Comparison of ENCODE assay signal across 19 cellular contexts in the genomic region with DNA sequence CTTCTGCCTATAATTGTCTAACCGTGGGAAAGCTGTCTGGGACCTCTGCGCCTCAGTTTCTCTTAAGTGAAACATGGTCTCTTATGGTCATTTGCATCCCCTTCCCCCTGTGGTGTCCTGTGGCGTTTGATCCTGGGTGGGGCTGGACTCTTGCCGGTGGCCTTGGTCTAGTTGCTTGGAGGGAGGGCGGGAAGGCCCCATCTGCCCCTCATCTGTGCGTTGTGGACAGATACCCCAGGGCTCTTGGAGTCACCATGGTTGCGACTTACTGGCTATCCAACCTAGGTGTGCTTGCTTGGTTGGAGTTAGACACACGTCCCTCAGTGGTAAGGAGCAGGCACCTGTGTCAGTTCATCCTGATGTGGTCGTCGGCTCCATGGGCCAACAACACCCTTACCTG. TPM values are rescaled to one million over a fixed set of nuclear protein-coding genes. Genes with fewer than 3 reads are reported as not detected.
DNase-seq lines count a peak whose midpoint lies in the region; ATAC-seq and TF ChIP-seq lines count a peak whose summit lies in the region.
"Had no signal": no experiment of that assay in that cellular context is flagged by ENCODE, and none has a peak within 500 bp of the region (broad histone marks: within the 10 kb centered on the region; RNA-seq: fewer than 3 reads in every experiment).

No MANE protein-coding gene starts in this region.

- H3K4me1 ChIP-seq in esophagus squamous epithelium: peaks cover 0 to 13% (median 4%) of the 10 kb centered on the region in 3 donors

- TF ChIP-seq CTCF in CD14-positive monocyte (IDR thresholded peaks at IDR 0.05): no peak
- TF ChIP-seq CTCF in HL-60 (IDR thresholded peaks at IDR 0.05; ENCODE audit: insufficient read depth, low read length): no peak
- TF ChIP-seq CTCF in esophagus squamous epithelium (IDR thresholded peaks at IDR 0.05): no peak

- peak; percentile 27 for DNase-seq in CD14-positive monocyte (ENCODE audit: low spot score)
- no peak for DNase-seq in HL-60 (ENCODE audit: low read depth in 1 of 2, low spot score in 1 of 2)
- DNase-seq in left lobe of liver (ENCODE audit: low spot score): peak; percentile 31
- DNase-seq in sciatic nerve (ENCODE audit: low spot score): peak; percentile 48
- no peak for DNase-seq in esophagus squamous epithelium (lab: John Stamatoyannopoulos, UW)
- DNase-seq in NCI-H774 (lab: John Stamatoyannopoulos, UW): no peak
- DNase-seq: C1 segment of cervical spinal cord, DMS79 treated with DMSO at 0.1 percent for 48 hours, NCI-H1417, NCI-H187, NCI-H2107, NCI-H510A, NCI-H748 treated with DMSO at 0.1 percent for 48 hours, PC-3 had no signal

- peak overlapping the region in 1 of 7 donors; percentile 61 for H3K27ac Mint-ChIP-seq in CD14-positive monocyte

- peaks cover 29% of the 10 kb centered on the region for H3K4me1 Mint-ChIP-seq in CD14-positive monocyte

- no peaks in the 10 kb centered on the region for H3K36me3 Mint-ChIP-seq in CD14-positive monocyte

- peaks cover 2 to 5% (median 2%) of the 10 kb centered on the region in 3 donors for H3K27me3 Mint-ChIP-seq in CD14-positive monocyte (ENCODE audit: low read depth in 3 of 3)

- H3K27ac ChIP-seq in HL-60 (replicated peaks): peak overlapping the region; percentile 49
- no peak overlapping the region for H3K27ac ChIP-seq in esophagus squamous epithelium
- H3K27ac ChIP-seq: KMS-11, RWPE1 had no signal

- ATAC-seq in left lobe of liver (no peak), sciatic nerve (no peak), GM18907 (IDR thresholded peaks at IDR 0.05; ENCODE audit: unreplicated experiment) (no peak)
- ATAC-seq: PC-3 had no signal

- H3K4me3 Mint-ChIP-seq in CD14-positive monocyte: no peak overlapping the region

- intact Hi-C loops in CD14-positive monocyte (cut with micrococcal nuclease) (no loop called here), sciatic nerve (cut with DNase I) (no loop called here), esophagus squamous epithelium (cut with DNase I) (no loop called here)

- H3K36me3 ChIP-seq in esophagus squamous epithelium: no peaks in the 10 kb centered on the region

- H3K27me3 ChIP-seq in HL-60 (ENCODE audit: insufficient read depth, poor library complexity, severe bottlenecking) (no peaks in the 10 kb centered on the region), esophagus squamous epithelium (peaks cover 0 to 16% (median 0%) of the 10 kb centered on the region in 4 donors)

- no peak for TF ChIP-seq POLR2A in esophagus squamous epithelium (IDR thresholded peaks at IDR 0.05)

- H3K4me3 ChIP-seq in HL-60 (replicated peaks; ENCODE audit: insufficient read depth, low read length): no peak overlapping the region
- H3K4me3 ChIP-seq in esophagus squamous epithelium: no peak overlapping the region

- no peaks in the 10 kb centered on the region for H3K9me3 ChIP-seq in esophagus squamous epithelium

- peaks cover 0 to 6% (median 3%) of the 10 kb centered on the region in 7 donors for H3K9me3 Mint-ChIP-seq in CD14-positive monocyte

- WGBS in esophagus squamous epithelium, 2 donors: 94% methylated on average over 4 to 5 of the region's 10 CpGs

RNA-seq across cellular contexts. Expression of gene SHANK3, which starts 15.2 kb away (rescaled TPM):
- not detected for polyA plus RNA-seq in CD14-positive monocyte
- 22.8 TPM for total RNA-seq in left lobe of liver
- 56.6 TPM for total RNA-seq in sciatic nerve
- total RNA-seq in esophagus squamous epithelium: 1 to 10 TPM; 3.7 to 5.9 (median 4.5) TPM

RNA-seq across cellular contexts. Expression of gene ACR, which starts 50.2 kb away (rescaled TPM):
- not detected for polyA plus RNA-seq in CD14-positive monocyte
- total RNA-seq in left lobe of liver (0.83 TPM), sciatic nerve (1.5 TPM), esophagus squamous epithelium (not detected)
- total RNA-seq: HT1080, PC-3 had no signal
- polyA plus RNA-seq: H1 had no signal

RNA-seq across cellular contexts. Expression of gene ARSA, which starts 59.9 kb away (rescaled TPM):
- 10 to 100 TPM; 11.9 to 12.1 TPM for polyA plus RNA-seq in CD14-positive monocyte
- total RNA-seq in left lobe of liver (49.0 TPM), sciatic nerve (38.1 TPM), esophagus squamous epithelium (10 to 100 TPM; 18.7 to 47.0 (median 28.6) TPM)

Comparison
In these comparisons a context has a peak if more than half of its experiments do, and no peak if none do; other contexts are left out.
1. DNase-seq: peak in CD14-positive monocyte (single experiment), left lobe of liver (single experiment) and sciatic nerve (single experiment); none in HL-60 (0 of 2), esophagus squamous epithelium (single experiment) and NCI-H774 (single experiment).